In genomic region chr13:53490732-53491131, GRCh38 we compare ENCODE assay signal across 29 cellular contexts.
DNase-seq lines count a peak whose midpoint lies in the region; ATAC-seq, FAIRE-seq and TF ChIP-seq lines count a peak whose summit lies in the region.
"Had no signal": no experiment of that assay in that cellular context is flagged by ENCODE, and none has a peak within 500 bp of the region (broad histone marks: within the 10 kb centered on the region; RNA-seq: fewer than 3 reads in every experiment).

No MANE protein-coding gene starts in this region.

- CTCF ChIA-PET in A673 (lab: Charles Lee): no interaction called here
- CTCF ChIA-PET in activated CD8-positive, alpha-beta T cell treated with anti-CD3 and anti-CD28 coated beads, Interleukin-2, amount 10 ng/mL, durations not matched to agents 7 days and 5 days (lab: Charles Lee): no interaction called here

- H3K4me1 ChIP-seq in A673 (ENCODE audit: insufficient read depth, low read length, poor library complexity, severe bottlenecking) (no peaks in the 10 kb centered on the region), mesendoderm (ENCODE audit: control insufficient read depth, low read depth, low read length) (no peaks in the 10 kb centered on the region)
- H3K4me1 ChIP-seq: A549 had no signal

- H2BK5ac ChIP-seq in mesendoderm (ENCODE audit: low read length): no peak overlapping the region

- H3K27ac ChIP-seq in A673 (ENCODE audit: low read depth, low read length, poor library complexity, severe bottlenecking) (no peak overlapping the region), mesendoderm (ENCODE audit: low read depth, low read length) (no peak overlapping the region)
- H3K27ac ChIP-seq: A549, C4-2B, GM23248, RWPE1 had no signal

- H3K4me2 ChIP-seq in mesendoderm (ENCODE audit: low read length): no peak overlapping the region
- H3K4me2 ChIP-seq: A549 had no signal

- peak; percentile 10 for DNase-seq in A673 (ENCODE audit: low spot score)
- DNase-seq in D721Med (ENCODE audit: insufficient read length, low spot score): no peak
- DNase-seq in NCI-H82 (lab: John Stamatoyannopoulos, UW): peak; percentile 96
- DNase-seq in mesendoderm: peak; percentile 3
- DNase-seq in HPDE6-E6E7 (ENCODE audit: extremely low spot score): no peak
- DNase-seq in activated CD8-positive, alpha-beta T cell treated with anti-CD3 and anti-CD28 coated beads, Interleukin-2, amount 10 ng/mL, durations not matched to agents 7 days and 5 days: no peak
- DNase-seq: CD8-positive, alpha-beta memory T cell; DMS153; GM23248; H7; HFFc6; Kasumi-1; NCI-H1092 treated with DMSO at 0.1 percent for 48 hours; NCI-H146; NCI-H2029 treated with DMSO at 0.1 percent for 48 hours; NCI-H446; NCI-H526 treated with DMSO at 0.1 percent for 48 hours; SHP77; T-helper 1 cell had no signal

- no peak overlapping the region for H2BK120ac ChIP-seq in mesendoderm (ENCODE audit: low read depth, low read length)

- no peak overlapping the region for H3K4me3 ChIP-seq in A673 (ENCODE audit: low read depth, low read length, poor library complexity, severe bottlenecking)
- no peak overlapping the region for H3K4me3 ChIP-seq in mesendoderm (ENCODE audit: low read length)
- H3K4me3 ChIP-seq: A549, GM23248, K562 had no signal

- H3K79me2 ChIP-seq in mesendoderm (ENCODE audit: control insufficient read depth, insufficient read depth, low read length): no peaks in the 10 kb centered on the region

- no peak overlapping the region for H2AK5ac ChIP-seq in mesendoderm (ENCODE audit: low read length)

- no peaks in the 10 kb centered on the region for H3K79me1 ChIP-seq in mesendoderm (ENCODE audit: low read length)

- WGBS in mesendoderm (ENCODE audit: extremely low coverage, insufficient coverage, low lambda C conversion rate): no CpG with 5 or more reads among the region's 5 CpGs

- no peaks in the 10 kb centered on the region for H3K27me3 Mint-ChIP-seq in activated CD8-positive, alpha-beta T cell treated with anti-CD3 and anti-CD28 coated beads, Interleukin-2, amount 10 ng/mL, durations not matched to agents 7 days and 5 days (ENCODE audit: low read depth)
- H3K27me3 Mint-ChIP-seq: B cell; CD8-positive, alpha-beta memory T cell had no signal

- no peak overlapping the region for H3K9ac ChIP-seq in mesendoderm (ENCODE audit: low read length)
- H3K9ac ChIP-seq: GM23248 had no signal

- no peaks in the 10 kb centered on the region for H3K36me3 ChIP-seq in A673 (ENCODE audit: insufficient read depth, low read length, poor library complexity, severe bottlenecking)
- H3K36me3 ChIP-seq in mesendoderm (ENCODE audit: control insufficient read depth, insufficient read depth, low read length): no peaks in the 10 kb centered on the region

- FAIRE-seq in D721Med (lab: Jason Lieb, UNC): peak; percentile 95
- FAIRE-seq: A549, GM18507, HTR-8/SVneo, K562 had no signal

- intact Hi-C loops in A673 (cut with micrococcal nuclease; ENCODE audit: unreplicated experiment): no loop called here

- no peaks in the 10 kb centered on the region for H3K27me3 ChIP-seq in A673 (replicated peaks; ENCODE audit: insufficient read depth, low read depth, low read length, poor library complexity)
- H3K27me3 ChIP-seq in mesendoderm (ENCODE audit: insufficient read depth, low read length, poor library complexity): no peaks in the 10 kb centered on the region

- no peak overlapping the region for H3K18ac ChIP-seq in mesendoderm (ENCODE audit: low read length)

- no peak overlapping the region for H3K4me3 Mint-ChIP-seq in activated CD8-positive, alpha-beta T cell treated with anti-CD3 and anti-CD28 coated beads, Interleukin-2, amount 10 ng/mL, durations not matched to agents 7 days and 5 days
- H3K4me3 Mint-ChIP-seq: B cell; CD8-positive, alpha-beta memory T cell; HFFc6; T-helper 2 cell treated with Interferon-gamma antibody and Interleukin-4, amounts not matched to agents 5 μg/mL and 100 μg/mL, for 36 hours had no signal

- peaks cover 6% of the 10 kb centered on the region for H3K9me3 Mint-ChIP-seq in activated CD8-positive, alpha-beta T cell treated with anti-CD3 and anti-CD28 coated beads, Interleukin-2, amount 10 ng/mL, durations not matched to agents 7 days and 5 days (ENCODE audit: insufficient read depth)

- H3K56ac ChIP-seq in mesendoderm (ENCODE audit: low read length): no peak overlapping the region

- no peak overlapping the region for H4K5ac ChIP-seq in mesendoderm (ENCODE audit: low read length)

- TF ChIP-seq CTCF in A673 (conservative IDR thresholded peaks at IDR 0.05; ENCODE audit: low read depth, low read length): no peak
- TF ChIP-seq CTCF in D721Med (IDR thresholded peaks at IDR 0.05; ENCODE audit: insufficient read depth, missing control alignments): no peak

- H3K23ac ChIP-seq in mesendoderm (ENCODE audit: low read length): no peak overlapping the region

- H2BK15ac ChIP-seq in mesendoderm (replicated peaks; ENCODE audit: low read depth): no peak overlapping the region

- H4K8ac ChIP-seq in mesendoderm (ENCODE audit: low read depth, low read length): no peak overlapping the region

- POLR2A ChIA-PET in A673 (lab: Charles Lee; ENCODE audit: low non-redundant PET): no interaction called here
- POLR2A ChIA-PET in activated CD8-positive, alpha-beta T cell treated with anti-CD3 and anti-CD28 coated beads, Interleukin-2, amount 10 ng/mL, durations not matched to agents 7 days and 5 days (lab: Charles Lee): no interaction called here

- H3K9me3 ChIP-seq in A673 (ENCODE audit: low read depth, low read length, poor library complexity, severe bottlenecking): no peaks in the 10 kb centered on the region
- H3K9me3 ChIP-seq: A549 had no signal

- H3K4me1 Mint-ChIP-seq in activated CD8-positive, alpha-beta T cell treated with anti-CD3 and anti-CD28 coated beads, Interleukin-2, amount 10 ng/mL, durations not matched to agents 7 days and 5 days (ENCODE audit: low read depth): no peaks in the 10 kb centered on the region
- H3K4me1 Mint-ChIP-seq: B cell; CD8-positive, alpha-beta memory T cell had no signal

- H3K27ac Mint-ChIP-seq in activated CD8-positive, alpha-beta T cell treated with anti-CD3 and anti-CD28 coated beads, Interleukin-2, amount 10 ng/mL, durations not matched to agents 7 days and 5 days: no peak overlapping the region
- H3K27ac Mint-ChIP-seq: B cell; CD8-positive, alpha-beta memory T cell; HFFc6; T-helper 2 cell treated with Interferon-gamma antibody and Interleukin-4, amounts not matched to agents 5 μg/mL and 100 μg/mL, for 36 hours had no signal

- H3K36me3 Mint-ChIP-seq in activated CD8-positive, alpha-beta T cell treated with anti-CD3 and anti-CD28 coated beads, Interleukin-2, amount 10 ng/mL, durations not matched to agents 7 days and 5 days (ENCODE audit: low read depth): no peaks in the 10 kb centered on the region
- H3K36me3 Mint-ChIP-seq: CD8-positive, alpha-beta memory T cell had no signal

- no TSS peak for BruUV-seq in A673 (replicated peaks; lab: Mats Ljungman, UMichigan)

- ATAC-seq in GM19328 (IDR thresholded peaks at IDR 0.05; ENCODE audit: unreplicated experiment): no peak
- no peak for ATAC-seq in activated CD8-positive, alpha-beta T cell treated with anti-CD3 and anti-CD28 coated beads, Interleukin-2, amount 10 ng/mL, durations not matched to agents 7 days and 5 days
- ATAC-seq: A549, K562, Panc1 had no signal

- no peak overlapping the region for H3K4ac ChIP-seq in mesendoderm (ENCODE audit: low read depth, low read length)

Comparison
In these comparisons a context has a peak if more than half of its experiments do, and no peak if none do; other contexts are left out.
1. DNase-seq: peak in A673 (single experiment), NCI-H82 (single experiment) and mesendoderm (single experiment); none in D721Med (single experiment), HPDE6-E6E7 (single experiment) and activated CD8-positive, alpha-beta T cell treated with anti-CD3 and anti-CD28 coated beads, Interleukin-2, amount 10 ng/mL, durations not matched to agents 7 days and 5 days (single experiment).